8 cellular contexts compared by ENCODE assay signal in the genomic region with DNA sequence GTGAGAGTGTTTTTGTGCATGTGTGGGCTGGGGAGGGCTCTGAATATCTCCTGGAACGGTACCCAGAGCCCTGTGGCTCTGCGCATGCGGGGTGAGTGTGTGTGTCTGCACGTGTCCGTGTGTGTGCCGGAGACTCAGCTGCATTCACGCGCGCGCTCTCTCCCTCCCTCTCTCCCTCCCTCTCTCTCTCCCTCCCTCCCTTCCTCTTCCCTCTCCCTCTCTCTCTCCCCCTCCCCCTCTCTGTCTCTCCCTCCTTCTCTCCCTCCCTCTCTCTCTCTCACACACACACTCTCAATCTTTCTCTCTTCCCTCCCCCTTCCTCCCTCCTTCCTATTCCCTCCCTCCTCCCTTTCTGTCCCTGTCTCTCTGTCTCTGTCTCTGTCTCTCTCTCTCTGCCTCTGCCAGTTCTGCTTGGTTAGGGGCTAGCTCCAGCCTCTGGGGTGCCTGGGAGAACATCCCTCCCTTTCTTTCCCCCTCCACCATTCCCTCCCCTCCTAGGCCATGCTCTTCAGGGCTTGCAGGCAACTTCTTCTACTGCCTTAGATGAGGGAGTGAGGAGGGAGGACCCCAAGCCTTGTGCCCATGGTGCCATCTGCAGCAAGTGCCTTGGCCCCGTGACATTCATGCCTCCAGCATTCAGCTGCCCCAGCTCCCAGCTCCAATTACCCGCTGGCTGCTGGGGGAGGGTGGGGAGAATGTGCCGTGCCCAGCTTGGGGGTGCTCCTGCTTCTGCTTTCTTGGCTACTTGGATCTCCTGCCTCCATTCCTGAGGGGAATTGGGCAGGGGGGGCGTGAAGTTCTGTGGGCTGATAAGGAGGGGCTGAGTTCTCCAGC. TPM values are rescaled to one million over a fixed set of nuclear protein-coding genes. Genes with fewer than 3 reads are reported as not detected.
A peak's percentile ranks its signal among the peaks of the same experiment; 100 is the strongest.
DNase-seq lines count a peak whose midpoint lies in the region; ATAC-seq and TF ChIP-seq lines count a peak whose summit lies in the region.

No MANE protein-coding gene starts in this region.

- no peak for TF ChIP-seq CTCF in HL-60 (IDR thresholded peaks at IDR 0.05; ENCODE audit: insufficient read depth, low read length)
- no peak for TF ChIP-seq CTCF in fibroblast of pulmonary artery (IDR thresholded peaks at IDR 0.05; ENCODE audit: low read length, missing control alignments)
- TF ChIP-seq CTCF in neural progenitor cell (IDR thresholded peaks at IDR 0.05): no peak
- TF ChIP-seq CTCF in endothelial cell (IDR thresholded peaks at IDR 0.05; ENCODE audit: unreplicated experiment): no peak

- H3K27ac ChIP-seq in HL-60 (replicated peaks) (peak overlapping the region; percentile 88), neural progenitor cell (peak overlapping the region; percentile 60)

- H3K27ac Mint-ChIP-seq in neural progenitor cell: peak overlapping the region; percentile 90
- peak overlapping the region; percentile 92 to 94 for H3K27ac Mint-ChIP-seq in stimulated activated naive CD8-positive, alpha-beta T cell treated with anti-CD3 and anti-CD28 coated beads, Interleukin-15, amount 100 ng/mL, for 72 hours
- no peak overlapping the region for H3K27ac Mint-ChIP-seq in endothelial cell (ENCODE audit: unreplicated experiment)

- peaks cover 12% of the 10 kb centered on the region for H3K79me2 ChIP-seq in neural progenitor cell (ENCODE audit: low read depth)

- no peaks in the 10 kb centered on the region for H3K9me3 Mint-ChIP-seq in neural progenitor cell
- no peaks in the 10 kb centered on the region for H3K9me3 Mint-ChIP-seq in stimulated activated naive CD8-positive, alpha-beta T cell treated with anti-CD3 and anti-CD28 coated beads, Interleukin-15, amount 100 ng/mL, for 72 hours
- H3K9me3 Mint-ChIP-seq in endothelial cell (ENCODE audit: unreplicated experiment): no peaks in the 10 kb centered on the region

- H3K4me1 ChIP-seq in neural progenitor cell: peaks cover 70% of the 10 kb centered on the region

- no peak overlapping the region for H2AFZ ChIP-seq in neural progenitor cell (replicated peaks)

- peak overlapping the region; percentile 71 for H3K4me3 Mint-ChIP-seq in neural progenitor cell
- peak overlapping the region; percentile 75 to 81 for H3K4me3 Mint-ChIP-seq in stimulated activated naive CD8-positive, alpha-beta T cell treated with anti-CD3 and anti-CD28 coated beads, Interleukin-15, amount 100 ng/mL, for 72 hours
- no peak overlapping the region for H3K4me3 Mint-ChIP-seq in endothelial cell (ENCODE audit: unreplicated experiment)

- H3K9me3 ChIP-seq in neural progenitor cell (ENCODE audit: low read depth): no peaks in the 10 kb centered on the region

- peak overlapping the region; percentile 3 for H3K4me3 ChIP-seq in HL-60 (replicated peaks; ENCODE audit: insufficient read depth, low read length)
- H3K4me3 ChIP-seq in fibroblast of pulmonary artery (replicated peaks; ENCODE audit: low read depth, low read length): peak overlapping the region; percentile 36
- H3K4me3 ChIP-seq in neural progenitor cell: peak overlapping the region; percentile 28

- H3K27me3 Mint-ChIP-seq in neural progenitor cell (ENCODE audit: insufficient read depth, low read depth) (no peaks in the 10 kb centered on the region), endothelial cell (ENCODE audit: unreplicated experiment) (peaks cover 12% of the 10 kb centered on the region)
- no peaks in the 10 kb centered on the region for H3K27me3 Mint-ChIP-seq in stimulated activated naive CD8-positive, alpha-beta T cell treated with anti-CD3 and anti-CD28 coated beads, Interleukin-15, amount 100 ng/mL, for 72 hours

- peaks cover 6% of the 10 kb centered on the region for H4K20me1 ChIP-seq in neural progenitor cell (ENCODE audit: low read depth)

- H3K4me1 Mint-ChIP-seq in neural progenitor cell (peaks cover 80% of the 10 kb centered on the region), endothelial cell (ENCODE audit: unreplicated experiment) (peaks cover 44% of the 10 kb centered on the region)
- peaks cover 97% of the 10 kb centered on the region for H3K4me1 Mint-ChIP-seq in stimulated activated naive CD8-positive, alpha-beta T cell treated with anti-CD3 and anti-CD28 coated beads, Interleukin-15, amount 100 ng/mL, for 72 hours

- no peak overlapping the region for H3K9ac ChIP-seq in neural progenitor cell

- peak overlapping the region; percentile 78 for H3K4me2 ChIP-seq in neural progenitor cell

- ATAC-seq in stimulated activated naive CD8-positive, alpha-beta T cell treated with anti-CD3 and anti-CD28 coated beads, Interleukin-15, amount 100 ng/mL, for 72 hours: peak; percentile 71

- H3K36me3 Mint-ChIP-seq in neural progenitor cell (no peaks in the 10 kb centered on the region), endothelial cell (ENCODE audit: low read depth, unreplicated experiment) (peaks cover 7% of the 10 kb centered on the region)

- DNase-seq in AG20443 (ENCODE audit: low spot score) (peak; percentile 88), HL-60 (ENCODE audit: low read depth in 1 of 2, low spot score in 1 of 2) (peak; percentile 90 to 97), RPMI7951 (ENCODE audit: low read depth) (peak; percentile 81), fibroblast of pulmonary artery (ENCODE audit: low read depth) (peak; percentile 86), neural progenitor cell (ENCODE audit: low spot score) (peak; percentile 60), endothelial cell (ENCODE audit: low spot score) (no peak)
- DNase-seq in activated T-helper 1 cell treated with anti-CD3 and anti-CD28 coated beads, Interleukin-2, amount 50 U/mL, for 16 hours (ENCODE audit: low read depth in 1 of 2, low spot score in 1 of 2): peak; percentile 55 to 65
- DNase-seq in stimulated activated naive CD8-positive, alpha-beta T cell treated with anti-CD3 and anti-CD28 coated beads, Interleukin-15, amount 100 ng/mL, for 72 hours: peak; percentile 59 to 70

- H3K27me3 ChIP-seq in HL-60 (ENCODE audit: insufficient read depth, poor library complexity, severe bottlenecking) (no peaks in the 10 kb centered on the region), neural progenitor cell (no peaks in the 10 kb centered on the region)

- no peaks in the 10 kb centered on the region for H3K36me3 ChIP-seq in neural progenitor cell

- peaks cover 21% of the 10 kb centered on the region for H3F3A ChIP-seq in neural progenitor cell (ENCODE audit: low read depth)

RNA-seq across cellular contexts. Expression of a gene that starts 6.4 kb away (rescaled TPM):
- total RNA-seq in RPMI7951 (2014; rRNA removed; shearing (Covaris generic)): 16.3 and 20.0 TPM in 2 replicates
- total RNA-seq in neural progenitor cell (ENCODE audit: low replicate concordance) (14.5 and 20.8 TPM in 2 replicates), endothelial cell (ENCODE audit: unreplicated experiment) (13.6 TPM)

RNA-seq across cellular contexts. Expression of a gene that starts 14.9 kb away (rescaled TPM):
- 44.9 and 47.8 TPM in 2 replicates for total RNA-seq in RPMI7951 (2014; rRNA removed; shearing (Covaris generic))
- total RNA-seq in neural progenitor cell (ENCODE audit: low replicate concordance) (64.3 and 109 TPM in 2 replicates), endothelial cell (ENCODE audit: unreplicated experiment) (111 TPM)

RNA-seq across cellular contexts. Expression of a gene that starts 31.3 kb away (rescaled TPM):
- 2.3 and 5.5 TPM in 2 replicates for total RNA-seq in RPMI7951 (2014; rRNA removed; shearing (Covaris generic))
- total RNA-seq in neural progenitor cell (ENCODE audit: low replicate concordance) (0.24 and 0.87 TPM in 2 replicates), endothelial cell (ENCODE audit: unreplicated experiment) (2.6 TPM)

RNA-seq across cellular contexts. Expression of a gene that starts 52.6 kb away (rescaled TPM):
- total RNA-seq in RPMI7951 (2014; rRNA removed; shearing (Covaris generic)): 35.5 and 46.5 TPM in 2 replicates
- total RNA-seq in neural progenitor cell (ENCODE audit: low replicate concordance) (144 and 190 TPM in 2 replicates), endothelial cell (ENCODE audit: unreplicated experiment) (96.2 TPM)

RNA-seq across cellular contexts. Expression of a gene that starts 53.9 kb away (rescaled TPM):
- 0.49 TPM in 1 of 2 replicates, not detected in the other for total RNA-seq in RPMI7951 (2014; rRNA removed; shearing (Covaris generic))
- total RNA-seq in neural progenitor cell (ENCODE audit: low replicate concordance) (not detected in 2 replicates), endothelial cell (ENCODE audit: unreplicated experiment) (not detected)
